Comparison of ENCODE assay signal across 23 cellular contexts in genomic region chr19:55196803-55197202, GRCh38. TPM values are rescaled to one million over a fixed set of nuclear protein-coding genes. Genes with fewer than 3 reads are reported as not detected.
DNase-seq lines count a peak whose midpoint lies in the region; ATAC-seq lines count a peak whose summit lies in the region.
"Had no signal": no experiment of that assay in that cellular context is flagged by ENCODE, and none has a peak within 500 bp of the region (broad histone marks: within the 10 kb centered on the region; RNA-seq: fewer than 3 reads in every experiment).

No MANE protein-coding gene starts in this region.

- no peak overlapping the region for H3K27ac Mint-ChIP-seq in T-helper 2 cell treated with Interferon-gamma antibody and Interleukin-4, amounts not matched to agents 5 μg/mL and 100 μg/mL, for 36 hours
- H3K27ac Mint-ChIP-seq: activated T-cell treated with anti-CD3 and anti-CD28 coated beads, Interleukin-2, amount 50 U/mL, for 24 hours; brain; effector memory CD8-positive, alpha-beta T cell had no signal

- H3K9me3 Mint-ChIP-seq in T-helper 2 cell treated with Interferon-gamma antibody and Interleukin-4, amounts not matched to agents 5 μg/mL and 100 μg/mL, for 36 hours, result no peaks in the 10 kb centered on the region
- H3K9me3 Mint-ChIP-seq: activated T-cell treated with anti-CD3 and anti-CD28 coated beads, Interleukin-2, amount 50 U/mL, for 24 hours; effector memory CD8-positive, alpha-beta T cell had no signal

- peak; percentile 43 for DNase-seq in NCI-H82 (lab: John Stamatoyannopoulos, UW)
- no peak for DNase-seq in NCI-H82 treated with DMSO at 0.1 percent for 48 hours (lab: John Stamatoyannopoulos, UW; ENCODE audit: unreplicated experiment)
- peak; percentile 51 for DNase-seq in HT-29 (ENCODE audit: low spot score)
- DNase-seq in RPMI8226, result peak; percentile 29
- DNase-seq in left colon, result no peak
- no peak for DNase-seq in T-helper 2 cell treated with Interferon-gamma antibody and Interleukin-4, amounts not matched to agents 5 μg/mL and 100 μg/mL, for 36 hours (ENCODE audit: low spot score)
- DNase-seq in KG1 (lab: John Stamatoyannopoulos, UW), result no peak
- DNase-seq: activated T-cell treated with anti-CD3 and anti-CD28 coated beads, Interleukin-2, amount 50 U/mL, for 24 hours; effector memory CD8-positive, alpha-beta T cell; GDM1; NCI-H1436; NCI-H748 treated with DMSO at 0.1 percent for 48 hours; Peyer's patch had no signal

- H3K36me3 Mint-ChIP-seq in T-helper 2 cell treated with Interferon-gamma antibody and Interleukin-4, amounts not matched to agents 5 μg/mL and 100 μg/mL, for 36 hours (ENCODE audit: low read depth), result no peaks in the 10 kb centered on the region
- H3K36me3 Mint-ChIP-seq: brain had no signal

- no peaks in the 10 kb centered on the region for H3K4me1 Mint-ChIP-seq in T-helper 2 cell treated with Interferon-gamma antibody and Interleukin-4, amounts not matched to agents 5 μg/mL and 100 μg/mL, for 36 hours (ENCODE audit: low read depth)
- H3K4me1 Mint-ChIP-seq: brain had no signal

- intact Hi-C loops in left colon (cut with DNase I, micrococcal nuclease), result no loop called here

- no peak overlapping the region for H3K4me3 Mint-ChIP-seq in T-helper 2 cell treated with Interferon-gamma antibody and Interleukin-4, amounts not matched to agents 5 μg/mL and 100 μg/mL, for 36 hours
- H3K4me3 Mint-ChIP-seq: activated T-cell treated with anti-CD3 and anti-CD28 coated beads, Interleukin-2, amount 50 U/mL, for 24 hours; brain; effector memory CD8-positive, alpha-beta T cell had no signal

- H3K27me3 Mint-ChIP-seq in T-helper 2 cell treated with Interferon-gamma antibody and Interleukin-4, amounts not matched to agents 5 μg/mL and 100 μg/mL, for 36 hours (ENCODE audit: low read depth), result no peaks in the 10 kb centered on the region

- ATAC-seq in left colon (peak; percentile 8), GM18907 (IDR thresholded peaks at IDR 0.05; ENCODE audit: unreplicated experiment) (no peak)
- ATAC-seq: activated CD4-positive, CD25-positive, alpha-beta regulatory T cell treated with anti-CD3 and anti-CD28 coated beads, Interleukin-2, amount 50 U/mL, for 24 hours; effector memory CD8-positive, alpha-beta T cell; esophagus mucosa had no signal

RNA-seq across cellular contexts. Expression of gene PTPRH, which starts 12.5 kb away (rescaled TPM):
- 87.1 and 103 TPM in 2 replicates for total RNA-seq in HT-29 (2014; rRNA removed; shearing (Covaris generic))
- total RNA-seq in left colon, result 100 to 1,000 TPM in 1 of 2 donors, 10 to 100 TPM in 1; 95.7 to 104 TPM

RNA-seq across cellular contexts. Expression of gene SYT5, which starts 16.7 kb away (rescaled TPM):
- total RNA-seq in HT-29 (2014; rRNA removed; shearing (Covaris generic)), result 0.71 and 1.5 TPM in 2 replicates
- total RNA-seq in left colon, result 1 to 10 TPM in 1 of 2 donors, under 1 TPM in 1; 0.64 to 1.9 TPM
- total RNA-seq: esophagus mucosa, MCF 10A, pulmonary artery endothelial cell, skeletal muscle tissue, subcutaneous adipose tissue had no signal

RNA-seq across cellular contexts. Expression of gene DNAAF3, which starts 30.4 kb away (rescaled TPM):
- 17.3 and 21.1 TPM in 2 replicates for total RNA-seq in HT-29 (2014; rRNA removed; shearing (Covaris generic))
- 1 to 10 TPM in 1 of 2 donors, under 1 TPM in 1; 0.79 to 2.6 TPM for total RNA-seq in left colon
- total RNA-seq: frontal cortex, skeletal muscle tissue had no signal

RNA-seq across cellular contexts. Expression of gene TMEM86B, which starts 31.8 kb away (rescaled TPM):
- 9.9 and 10.6 TPM in 2 replicates for total RNA-seq in HT-29 (2014; rRNA removed; shearing (Covaris generic))
- 1 to 10 TPM; 2.2 to 2.9 TPM for total RNA-seq in left colon

RNA-seq across cellular contexts. Expression of gene TNNI3, which starts 39.3 kb away (rescaled TPM):
- total RNA-seq in HT-29 (2014; rRNA removed; shearing (Covaris generic)), result 11.1 and 20.3 TPM in 2 replicates
- total RNA-seq in left colon, result 1 to 10 TPM in 1 of 2 donors, not detected in 1; 1.1 TPM
- total RNA-seq: esophagus mucosa, Peyer's patch, pulmonary artery endothelial cell, subcutaneous adipose tissue, urinary bladder had no signal

Comparison
In these comparisons a context has a peak if more than half of its experiments do, and no peak if none do; other contexts are left out.
1. DNase-seq: peak in NCI-H82 (single experiment), HT-29 (single experiment) and RPMI8226 (single experiment); none in NCI-H82 treated with DMSO at 0.1 percent for 48 hours (single experiment), left colon (0 of 2), T-helper 2 cell treated with Interferon-gamma antibody and Interleukin-4, amounts not matched to agents 5 μg/mL and 100 μg/mL, for 36 hours (single experiment) and KG1 (single experiment).